16 cellular contexts compared by ENCODE assay signal in the genomic region with DNA sequence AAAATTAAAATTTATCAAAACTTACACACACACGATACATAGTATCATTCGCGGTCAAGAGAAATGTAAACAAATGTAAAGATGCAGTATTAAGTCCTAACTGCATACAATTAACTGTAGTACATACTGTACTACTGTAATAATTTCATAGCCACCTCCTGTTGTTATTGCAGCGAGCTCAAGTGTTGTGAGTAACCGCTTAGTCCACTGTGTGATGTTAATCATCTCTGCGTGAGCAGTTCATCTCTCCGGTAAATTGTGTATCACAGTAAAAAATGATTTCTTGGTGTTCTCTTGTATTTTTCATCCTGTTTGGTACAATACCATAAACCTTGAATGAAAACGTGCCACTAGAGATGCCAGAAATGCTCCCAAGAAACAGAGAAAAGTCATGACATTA.
"Had no signal": no experiment of that assay in that cellular context is flagged by ENCODE, and none has a peak within 500 bp of the region (broad histone marks: within the 10 kb centered on the region; RNA-seq: fewer than 3 reads in every experiment).

No MANE protein-coding gene starts in this region.

- H3K4me2 ChIP-seq: smooth muscle cell had no signal

- H3K27me3 ChIP-seq: tibial artery, uterus had no signal

- ATAC-seq: activated CD8-positive, alpha-beta T cell treated with anti-CD3 and anti-CD28 coated beads, Interleukin-2, amount 10 ng/mL, durations not matched to agents 7 days and 5 days; lower lobe of right lung; naive thymus-derived CD4-positive, alpha-beta T cell; stimulated activated effector memory CD8-positive, alpha-beta T cell treated with anti-CD3 and anti-CD28 coated beads, Interleukin-12 subunit alpha, Interleukin-12 subunit beta, amount 100 ng/mL, for 72 hours; WTC11 had no signal

- H3K4me3 ChIP-seq: lower lobe of right lung, smooth muscle cell, tibial artery, uterus had no signal

- H3K36me3 ChIP-seq: lower lobe of right lung, uterus had no signal

- H3K27ac ChIP-seq: lower lobe of right lung, tibial artery had no signal

- DNase-seq: activated CD4-positive, alpha-beta T cell treated with anti-CD3 and anti-CD28 coated beads for 48 hours; activated CD8-positive, alpha-beta memory T cell treated with anti-CD3 and anti-CD28 coated beads, Interleukin-2, amount 50 U/mL, for 48 hours; activated CD8-positive, alpha-beta T cell treated with anti-CD3 and anti-CD28 coated beads, Interleukin-2, amount 10 ng/mL, durations not matched to agents 7 days and 5 days; activated naive CD4-positive, alpha-beta T cell; cortex of kidney; effector CD8-positive, alpha-beta T cell; hippocampal formation; lower lobe of right lung; midbrain; naive thymus-derived CD4-positive, alpha-beta T cell; posterior cingulate gyrus; tibial artery; uterus had no signal

- H3K9me3 ChIP-seq: lower lobe of right lung, tibial artery, uterus had no signal
